8 cellular contexts compared by ENCODE assay signal in genomic region chr7:131544449-131545425, GRCh38. TPM values are rescaled to one million over a fixed set of nuclear protein-coding genes. Genes with fewer than 3 reads are reported as not detected.
DNase-seq lines count a peak whose midpoint lies in the region; ATAC-seq lines count a peak whose summit lies in the region.

No MANE protein-coding gene starts in this region.

- H3K27ac Mint-ChIP-seq in stimulated activated naive CD8-positive, alpha-beta T cell treated with anti-CD3 and anti-CD28 coated beads, Interleukin-15, amount 100 ng/mL, for 72 hours = peak overlapping the region in 1 of 2 donors; percentile 43
- H3K27ac Mint-ChIP-seq in activated T-helper 2 cell treated with anti-CD3 and anti-CD28 coated beads, Interferon-gamma antibody, Interleukin-2, Interleukin-4, amounts not matched to agents 10 μg/mL and 5 μg/mL and 100 μg/mL, durations not matched to agents 14 hours and 24 hours and 36 hours = no peak overlapping the region

- peaks cover 13% of the 10 kb centered on the region for H3K4me1 Mint-ChIP-seq in stimulated activated naive CD8-positive, alpha-beta T cell treated with anti-CD3 and anti-CD28 coated beads, Interleukin-15, amount 100 ng/mL, for 72 hours
- H3K4me1 Mint-ChIP-seq in activated T-helper 2 cell treated with anti-CD3 and anti-CD28 coated beads, Interferon-gamma antibody, Interleukin-2, Interleukin-4, amounts not matched to agents 10 μg/mL and 5 μg/mL and 100 μg/mL, durations not matched to agents 14 hours and 24 hours and 36 hours (ENCODE audit: low read depth) = peaks cover 2% of the 10 kb centered on the region

- peaks cover 9% of the 10 kb centered on the region for H3K27me3 Mint-ChIP-seq in stimulated activated naive CD8-positive, alpha-beta T cell treated with anti-CD3 and anti-CD28 coated beads, Interleukin-15, amount 100 ng/mL, for 72 hours
- H3K27me3 Mint-ChIP-seq in activated T-helper 2 cell treated with anti-CD3 and anti-CD28 coated beads, Interferon-gamma antibody, Interleukin-2, Interleukin-4, amounts not matched to agents 10 μg/mL and 5 μg/mL and 100 μg/mL, durations not matched to agents 14 hours and 24 hours and 36 hours (ENCODE audit: low read depth) = peaks cover 3% of the 10 kb centered on the region

- H3K36me3 Mint-ChIP-seq in activated T-helper 2 cell treated with anti-CD3 and anti-CD28 coated beads, Interferon-gamma antibody, Interleukin-2, Interleukin-4, amounts not matched to agents 10 μg/mL and 5 μg/mL and 100 μg/mL, durations not matched to agents 14 hours and 24 hours and 36 hours (ENCODE audit: low read depth) = no peaks in the 10 kb centered on the region

- H3K9me3 Mint-ChIP-seq in stimulated activated naive CD8-positive, alpha-beta T cell treated with anti-CD3 and anti-CD28 coated beads, Interleukin-15, amount 100 ng/mL, for 72 hours = no peaks in the 10 kb centered on the region
- no peaks in the 10 kb centered on the region for H3K9me3 Mint-ChIP-seq in activated T-helper 2 cell treated with anti-CD3 and anti-CD28 coated beads, Interferon-gamma antibody, Interleukin-2, Interleukin-4, amounts not matched to agents 10 μg/mL and 5 μg/mL and 100 μg/mL, durations not matched to agents 14 hours and 24 hours and 36 hours

- peak; percentile 41 for ATAC-seq in stimulated activated naive CD8-positive, alpha-beta T cell treated with anti-CD3 and anti-CD28 coated beads, Interleukin-15, amount 100 ng/mL, for 72 hours
- no peak for ATAC-seq in stimulated activated naive CD8-positive, alpha-beta T cell treated with anti-CD3 and anti-CD28 coated beads, Interleukin-15, Interleukin-2, amounts not matched to agents 100 U/mL and 50 U/mL, for 24 hours
- peak; percentile 25 for ATAC-seq in left ventricle myocardium superior

- intact Hi-C loops in left ventricle myocardium superior (cut with micrococcal nuclease) = no loop called here
- intact Hi-C loops in activated T-helper 2 cell treated with anti-CD3 and anti-CD28 coated beads, Interferon-gamma antibody, Interleukin-2, Interleukin-4, amounts not matched to agents 10 μg/mL and 5 μg/mL and 100 μg/mL, durations not matched to agents 14 hours and 24 hours and 36 hours (cut with micrococcal nuclease) = loop anchor here (10.0 kb wide), 1 partner anchor 110 kb away; no protein-coding TSS in a partner anchor

- DNase-seq in stimulated activated naive CD8-positive, alpha-beta T cell treated with anti-CD3 and anti-CD28 coated beads, Interleukin-15, amount 100 ng/mL, for 72 hours = no peak
- DNase-seq in stimulated activated naive CD8-positive, alpha-beta T cell treated with anti-CD3 and anti-CD28 coated beads, Interleukin-15, Interleukin-2, amounts not matched to agents 100 U/mL and 50 U/mL, for 24 hours = no peak
- DNase-seq in RPMI7951 (ENCODE audit: low read depth) = peak; percentile 75
- DNase-seq in left ventricle myocardium superior = no peak
- no peak for DNase-seq in stimulated activated CD4-positive, alpha-beta T cell treated with anti-CD3 and anti-CD28 coated beads, Interleukin-2, amount 100 ng/mL, for 24 hours
- DNase-seq in NCI-H187 treated with DMSO at 0.1 percent for 48 hours (lab: John Stamatoyannopoulos, UW) = no peak
- DNase-seq in HPDE6-E6E7 (ENCODE audit: extremely low spot score) = no peak
- no peak for DNase-seq in activated T-helper 2 cell treated with anti-CD3 and anti-CD28 coated beads, Interferon-gamma antibody, Interleukin-2, Interleukin-4, amounts not matched to agents 10 μg/mL and 5 μg/mL and 100 μg/mL, durations not matched to agents 14 hours and 24 hours and 36 hours (ENCODE audit: low spot score)

- no peak overlapping the region for H3K4me3 Mint-ChIP-seq in stimulated activated naive CD8-positive, alpha-beta T cell treated with anti-CD3 and anti-CD28 coated beads, Interleukin-15, amount 100 ng/mL, for 72 hours
- no peak overlapping the region for H3K4me3 Mint-ChIP-seq in activated T-helper 2 cell treated with anti-CD3 and anti-CD28 coated beads, Interferon-gamma antibody, Interleukin-2, Interleukin-4, amounts not matched to agents 10 μg/mL and 5 μg/mL and 100 μg/mL, durations not matched to agents 14 hours and 24 hours and 36 hours (ENCODE audit: low read depth)

RNA-seq across cellular contexts. Expression of gene PODXL, which starts 11.7 kb away (rescaled TPM):
- total RNA-seq in RPMI7951 (2014; rRNA removed; shearing (Covaris generic)) = 48.2 and 49.0 TPM in 2 replicates
- 61.2 TPM for total RNA-seq in left ventricle myocardium superior
- 0.68 and 0.76 TPM in 2 replicates for total RNA-seq in activated T-helper 2 cell treated with anti-CD3 and anti-CD28 coated beads, Interferon-gamma antibody, Interleukin-2, Interleukin-4, amounts not matched to agents 10 μg/mL and 5 μg/mL and 100 μg/mL, durations not matched to agents 14 hours and 24 hours and 36 hours

Comparison
In these comparisons a context has a peak if more than half of its experiments do, and no peak if none do; other contexts are left out.
1. RNA of gene PODXL, which starts 11.7 kb away (total RNA-seq): 61.2 TPM in left ventricle myocardium superior (single experiment) and 48.2 to 49.0 TPM in RPMI7951; 0.68 to 0.76 TPM in activated T-helper 2 cell treated with anti-CD3 and anti-CD28 coated beads, Interferon-gamma antibody, Interleukin-2, Interleukin-4, amounts not matched to agents 10 μg/mL and 5 μg/mL and 100 μg/mL, durations not matched to agents 14 hours and 24 hours and 36 hours; every median in the first group is over 10 times any median in the second.